In genomic region chr13:32426981-32427851, GRCh38 we compare ENCODE assay signal across 7 cellular contexts. TPM values are rescaled to one million over a fixed set of nuclear protein-coding genes. Genes with fewer than 3 reads are reported as not detected.
DNase-seq lines count a peak whose midpoint lies in the region; ATAC-seq and TF ChIP-seq lines count a peak whose summit lies in the region.

No MANE protein-coding gene starts in this region.

- intact Hi-C loops in esophagus squamous epithelium (cut with DNase I): no loop called here

- H3K36me3 Mint-ChIP-seq in natural killer cell treated with Interleukin-12 subunit alpha and Interleukin-12 subunit beta and Interleukin-15 and Interleukin-18, amount 100 ng/mL, for 72 hours: peaks cover 18% of the 10 kb centered on the region

- peak; percentile 23 for ATAC-seq in GM18511 (IDR thresholded peaks at IDR 0.05; ENCODE audit: unreplicated experiment)
- peak; percentile 16 for ATAC-seq in HG02798 (IDR thresholded peaks at IDR 0.05; ENCODE audit: poor library complexity, unreplicated experiment)
- peak; percentile 43 to 52 for ATAC-seq in natural killer cell treated with Interleukin-12 subunit alpha and Interleukin-12 subunit beta and Interleukin-15 and Interleukin-18, amount 100 ng/mL, for 72 hours

- H3K4me3 ChIP-seq in esophagus squamous epithelium: peak overlapping the region; percentile 71 to 90 (median 88)

- no peaks in the 10 kb centered on the region for H3K27me3 ChIP-seq in esophagus squamous epithelium

- peak overlapping the region; percentile 100 for H3K4me3 Mint-ChIP-seq in natural killer cell treated with Interleukin-12 subunit alpha and Interleukin-12 subunit beta and Interleukin-15 and Interleukin-18, amount 100 ng/mL, for 72 hours

- H3K4me1 ChIP-seq in esophagus squamous epithelium: peaks cover 3 to 39% (median 17%) of the 10 kb centered on the region in 3 donors

- peaks cover 40 to 50% of the 10 kb centered on the region in 2 donors for H3K4me1 Mint-ChIP-seq in natural killer cell treated with Interleukin-12 subunit alpha and Interleukin-12 subunit beta and Interleukin-15 and Interleukin-18, amount 100 ng/mL, for 72 hours (ENCODE audit: low read depth in 2 of 2)

- H3K27ac Mint-ChIP-seq in natural killer cell treated with Interleukin-12 subunit alpha and Interleukin-12 subunit beta and Interleukin-15 and Interleukin-18, amount 100 ng/mL, for 72 hours: peak overlapping the region; percentile 99

- no peaks in the 10 kb centered on the region for H3K9me3 ChIP-seq in esophagus squamous epithelium

- no peak for TF ChIP-seq CTCF in esophagus squamous epithelium (IDR thresholded peaks at IDR 0.05)

- H3K27ac ChIP-seq in esophagus squamous epithelium (peak overlapping the region; percentile 88 to 95 (median 92)), substantia nigra (ENCODE audit: low read depth, low read length, poor library complexity, severe bottlenecking) (peak overlapping the region; percentile 83)

- DNase-seq in NCI-H748 (lab: John Stamatoyannopoulos, UW; ENCODE audit: unreplicated experiment) (peak; percentile 91), esophagus squamous epithelium (lab: John Stamatoyannopoulos, UW) (no peak), substantia nigra (lab: John Stamatoyannopoulos, UW) (peak in 35 of 49 donors; percentile 4 to 79 (median 45))
- peak; percentile 70 for DNase-seq in activated T-cell treated with anti-CD3 and anti-CD28 coated beads, Interleukin-2, amount 50 U/mL, for 1 hour
- peak; percentile 82 for DNase-seq in natural killer cell treated with Interleukin-12 subunit alpha and Interleukin-12 subunit beta and Interleukin-15 and Interleukin-18, amount 100 ng/mL, for 72 hours (ENCODE audit: low spot score)

- TF ChIP-seq POLR2A in esophagus squamous epithelium (IDR thresholded peaks at IDR 0.05): no peak

- H3K9me3 Mint-ChIP-seq in natural killer cell treated with Interleukin-12 subunit alpha and Interleukin-12 subunit beta and Interleukin-15 and Interleukin-18, amount 100 ng/mL, for 72 hours: no peaks in the 10 kb centered on the region

- WGBS in esophagus squamous epithelium, 2 donors: 1 to 4% methylated on average over 9 to 21 of the region's 90 CpGs

- no peaks in the 10 kb centered on the region for H3K27me3 Mint-ChIP-seq in natural killer cell treated with Interleukin-12 subunit alpha and Interleukin-12 subunit beta and Interleukin-15 and Interleukin-18, amount 100 ng/mL, for 72 hours

- no peaks in the 10 kb centered on the region for H3K36me3 ChIP-seq in esophagus squamous epithelium

RNA-seq across cellular contexts. Expression of gene N4BP2L1, which starts 0.7 kb away (rescaled TPM):
- total RNA-seq in esophagus squamous epithelium: 10 to 100 TPM in 2 of 4 donors, 1 to 10 TPM in 2; 2.2 to 23.6 (median 10.6) TPM
- 10 to 100 TPM; 14.6 to 23.9 TPM for total RNA-seq in natural killer cell treated with Interleukin-12 subunit alpha and Interleukin-12 subunit beta and Interleukin-15 and Interleukin-18, amount 100 ng/mL, for 72 hours
